ENCODE assay signal across 8 cellular contexts in the genomic region with DNA sequence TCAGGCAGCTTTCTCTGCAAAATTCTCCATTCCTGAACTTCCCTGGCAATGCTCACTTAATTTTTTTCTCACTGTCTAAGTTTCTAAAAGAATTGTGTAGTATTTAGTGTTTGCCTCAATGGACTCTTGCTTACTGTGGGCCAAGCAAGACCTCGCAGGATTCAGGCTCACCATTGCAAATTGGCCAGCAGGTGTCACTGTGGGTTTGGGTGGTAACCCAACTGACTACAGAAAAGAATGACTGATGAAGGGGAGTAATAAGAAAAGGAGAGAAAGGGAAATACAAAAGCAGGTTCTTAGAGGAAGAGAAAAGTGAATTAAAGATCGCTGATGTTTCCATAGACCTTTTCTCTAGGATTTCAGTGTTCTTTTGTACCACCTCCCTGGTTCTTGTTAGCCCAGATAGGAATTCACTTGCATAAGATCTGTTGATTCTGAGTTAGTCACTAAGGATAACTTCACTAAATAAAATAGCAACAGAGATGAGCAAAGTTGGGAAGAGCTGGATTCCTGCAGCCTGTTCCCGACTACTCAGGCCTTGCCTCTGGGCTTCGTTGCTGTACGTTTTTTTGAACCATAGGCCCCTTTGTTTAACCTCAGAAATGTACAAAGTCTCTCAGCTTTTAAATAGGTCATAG.
DNase-seq lines count a peak whose midpoint lies in the region; ATAC-seq and TF ChIP-seq lines count a peak whose summit lies in the region.

No MANE protein-coding gene starts in this region.

- peaks cover 42% of the 10 kb centered on the region for H3K4me1 ChIP-seq in Caco-2
- peaks cover 15% of the 10 kb centered on the region for H3K4me1 ChIP-seq in OCI-LY7 (ENCODE audit: insufficient read depth, low read length, poor library complexity, severe bottlenecking)
- peaks cover 0 to 37% (median 10%) of the 10 kb centered on the region in 9 donors for H3K4me1 ChIP-seq in heart right ventricle

- no peaks in the 10 kb centered on the region for H3K9me3 Mint-ChIP-seq in Caco-2 (ENCODE audit: unreplicated experiment)
- H3K9me3 Mint-ChIP-seq in activated naive CD8-positive, alpha-beta T cell treated with anti-CD3 and anti-CD28 coated beads, Interleukin-2, amount 10 ng/mL, durations not matched to agents 7 days and 5 days: no peaks in the 10 kb centered on the region

- no peaks in the 10 kb centered on the region for H3K9me3 ChIP-seq in Caco-2
- H3K9me3 ChIP-seq in OCI-LY7 (ENCODE audit: low read length): no peaks in the 10 kb centered on the region
- no peaks in the 10 kb centered on the region for H3K9me3 ChIP-seq in heart right ventricle

- H3K4me3 ChIP-seq in Caco-2 (ENCODE audit: low read depth, low read length) (no peak overlapping the region), OCI-LY7 (ENCODE audit: low read depth, low read length, poor library complexity, severe bottlenecking) (no peak overlapping the region), heart right ventricle (no peak overlapping the region)

- H3K36me3 Mint-ChIP-seq in Caco-2 (ENCODE audit: insufficient read depth, unreplicated experiment): peaks cover 5% of the 10 kb centered on the region
- H3K36me3 Mint-ChIP-seq in activated naive CD8-positive, alpha-beta T cell treated with anti-CD3 and anti-CD28 coated beads, Interleukin-2, amount 10 ng/mL, durations not matched to agents 7 days and 5 days: no peaks in the 10 kb centered on the region

- TF ChIP-seq CTCF in Caco-2 (IDR thresholded peaks at IDR 0.05; ENCODE audit: insufficient read depth in 1 of 2, low read depth in 1 of 2, low read length in 1 of 2, severe bottlenecking in 1 of 2, unreplicated experiment in 1 of 2) (peak; percentile 75 to 86), OCI-LY7 (conservative IDR thresholded peaks at IDR 0.05; ENCODE audit: low read length) (peak; percentile 98), heart right ventricle (IDR thresholded peaks at IDR 0.05) (peak; percentile 77 to 97 (median 90))

- DNase-seq in Caco-2 (peak; percentile 82 to 87), HS-27A (ENCODE audit: low read depth) (peak; percentile 67), OCI-LY7 (ENCODE audit: low spot score) (peak; percentile 78), heart right ventricle (peak; percentile 68 to 80), pulmonary artery endothelial cell (ENCODE audit: low read depth, low spot score) (peak; percentile 80)
- DNase-seq in activated naive CD8-positive, alpha-beta T cell treated with anti-CD3 and anti-CD28 coated beads, Interleukin-2, amount 10 ng/mL, durations not matched to agents 7 days and 5 days: peak; percentile 57

- no peaks in the 10 kb centered on the region for H3K27me3 ChIP-seq in Caco-2 (replicated peaks; ENCODE audit: control insufficient read depth, insufficient read depth, low read length)
- H3K27me3 ChIP-seq in heart right ventricle: no peaks in the 10 kb centered on the region

- POLR2A ChIA-PET in Caco-2 (lab: Charles Lee) (no interaction called here), OCI-LY7 (lab: Charles Lee) (interaction anchor here (0.6 to 0.9 kb wide), 2 partner anchors 30 to 279 kb away, joined by 3 read pairs; no protein-coding TSS in a partner anchor)
- POLR2A ChIA-PET in activated naive CD8-positive, alpha-beta T cell treated with anti-CD3 and anti-CD28 coated beads, Interleukin-2, amount 10 ng/mL, durations not matched to agents 7 days and 5 days (lab: Charles Lee): no interaction called here

- H3K79me2 ChIP-seq in OCI-LY7 (ENCODE audit: insufficient read depth, low read depth, low read length): no peaks in the 10 kb centered on the region

- H3K4me1 Mint-ChIP-seq in Caco-2 (ENCODE audit: low read depth, unreplicated experiment): peaks cover 20% of the 10 kb centered on the region
- no peaks in the 10 kb centered on the region for H3K4me1 Mint-ChIP-seq in activated naive CD8-positive, alpha-beta T cell treated with anti-CD3 and anti-CD28 coated beads, Interleukin-2, amount 10 ng/mL, durations not matched to agents 7 days and 5 days

- H3K27me3 Mint-ChIP-seq in Caco-2 (ENCODE audit: insufficient read depth, unreplicated experiment): no peaks in the 10 kb centered on the region
- peaks cover 6% of the 10 kb centered on the region for H3K27me3 Mint-ChIP-seq in activated naive CD8-positive, alpha-beta T cell treated with anti-CD3 and anti-CD28 coated beads, Interleukin-2, amount 10 ng/mL, durations not matched to agents 7 days and 5 days

- H4K20me1 ChIP-seq in OCI-LY7 (ENCODE audit: insufficient read depth, low read length): no peaks in the 10 kb centered on the region

- no peak overlapping the region for H3K4me3 Mint-ChIP-seq in Caco-2 (ENCODE audit: unreplicated experiment)
- H3K4me3 Mint-ChIP-seq in activated naive CD8-positive, alpha-beta T cell treated with anti-CD3 and anti-CD28 coated beads, Interleukin-2, amount 10 ng/mL, durations not matched to agents 7 days and 5 days: no peak overlapping the region

- ATAC-seq in GM19328 (IDR thresholded peaks at IDR 0.05; ENCODE audit: unreplicated experiment) (peak; percentile 63), heart right ventricle (peak; percentile 65 to 90 (median 86)), GM19023 (IDR thresholded peaks at IDR 0.05; ENCODE audit: unreplicated experiment) (no peak)
- no peak for ATAC-seq in activated naive CD8-positive, alpha-beta T cell treated with anti-CD3 and anti-CD28 coated beads, Interleukin-2, amount 10 ng/mL, durations not matched to agents 7 days and 5 days (ENCODE audit: low read depth)

- BruUV-seq in Caco-2 (replicated peaks; lab: Mats Ljungman, UMichigan): no TSS peak
- BruUV-seq in OCI-LY7 (replicated peaks; lab: Mats Ljungman, UMichigan): no TSS peak

- no peaks in the 10 kb centered on the region for H3K9me2 ChIP-seq in OCI-LY7 (ENCODE audit: insufficient read depth, low read length)

- CTCF ChIA-PET in Caco-2 (lab: Charles Lee) (interaction anchor here (0.6 to 0.7 kb wide), 2 partner anchors 412 to 808 kb away, joined by 3 to 5 read pairs; no protein-coding TSS in a partner anchor), OCI-LY7 (lab: Charles Lee; ENCODE audit: unreplicated experiment) (no interaction called here)

- H2AFZ ChIP-seq in OCI-LY7 (ENCODE audit: low read length): peak overlapping the region; percentile 80

- H3K27ac ChIP-seq in OCI-LY7 (ENCODE audit: low read depth, low read length, poor library complexity, severe bottlenecking) (no peak overlapping the region), heart right ventricle (peak overlapping the region in 3 of 10 donors; percentile 11 to 30 (median 26))

- no peak overlapping the region; the same call in 1 of the 2 replicates for H3K4me2 ChIP-seq in OCI-LY7 (ENCODE audit: low read length)

- H3K27ac Mint-ChIP-seq in Caco-2 (ENCODE audit: unreplicated experiment): peak overlapping the region; percentile 79
- no peak overlapping the region for H3K27ac Mint-ChIP-seq in activated naive CD8-positive, alpha-beta T cell treated with anti-CD3 and anti-CD28 coated beads, Interleukin-2, amount 10 ng/mL, durations not matched to agents 7 days and 5 days

- intact Hi-C loops in Caco-2 (cut with micrococcal nuclease; ENCODE audit: unreplicated experiment) (loop anchor here (1.0 to 5.0 kb wide), 6 partner anchors 74 to 809 kb away; no protein-coding TSS in a partner anchor), OCI-LY7 (cut with micrococcal nuclease; ENCODE audit: unreplicated experiment) (loop anchor here (1.0 to 10.0 kb wide), 4 partner anchors 75 to 809 kb away; no protein-coding TSS in a partner anchor), heart right ventricle (cut with DNase I) (loop anchor here (1.0 to 10.0 kb wide), 11 partner anchors 105 to 808 kb away; a partner anchor contains a TSS)

- 33 to 34% methylated on average over 5 of the region's 5 CpGs for WGBS in heart right ventricle, 2 donors

- H3K36me3 ChIP-seq in Caco-2 (ENCODE audit: control insufficient read depth, insufficient read depth, low read length) (no peaks in the 10 kb centered on the region), OCI-LY7 (ENCODE audit: insufficient read depth, low read length) (no peaks in the 10 kb centered on the region), heart right ventricle (no peaks in the 10 kb centered on the region)

Comparison
In these comparisons a context has a peak if more than half of its experiments do, and no peak if none do; other contexts are left out.
1. ATAC-seq: peak in GM19328 (single experiment) and heart right ventricle (8 of 8); none in activated naive CD8-positive, alpha-beta T cell treated with anti-CD3 and anti-CD28 coated beads, Interleukin-2, amount 10 ng/mL, durations not matched to agents 7 days and 5 days (single experiment) and GM19023 (single experiment).
2. Peak in every context shown above with its lines, with median percentiles within 50 percentile points of each other: DNase-seq and CTCF ChIP-seq.